28 cellular contexts compared by ENCODE assay signal in genomic region chr7:99070361-99070760, GRCh38.
"Had no signal": no experiment of that assay in that cellular context is flagged by ENCODE, and none has a peak within 500 bp of the region (broad histone marks: within the 10 kb centered on the region; RNA-seq: fewer than 3 reads in every experiment).

No MANE protein-coding gene starts in this region.

- DNase-seq: dermis blood vessel endothelial cell; effector memory CD8-positive, alpha-beta T cell; erythroblast; esophagus squamous epithelium; heart left ventricle; left cardiac atrium; left lung; mesenchymal stem cell; mucosa of descending colon; naive B cell; right cardiac atrium; sigmoid colon; stimulated activated CD4-positive, alpha-beta T cell treated with anti-CD3 and anti-CD28 coated beads, Interleukin-2, amount 100 ng/mL, for 24 hours; stimulated activated CD4-positive, alpha-beta T cell treated with anti-CD3 and anti-CD28 coated beads, Interleukin-4, amount 100 ng/mL, for 24 hours; stimulated activated naive CD4-positive, alpha-beta T cell treated with Interleukin-2 at 50 U/mL for 16 hours; stomach; thyroid gland had no signal

- H3K4me1 Mint-ChIP-seq: mesothelial cell of epicardium, nephron, neural progenitor cell had no signal

- H3K27ac ChIP-seq: coronary artery, esophagus squamous epithelium, heart left ventricle, hepatocyte, left lung, neural progenitor cell, prostate gland, sigmoid colon, stomach, thyroid gland had no signal

- H3K9me3 ChIP-seq: esophagus squamous epithelium, left lung, mucosa of descending colon, prostate gland, sigmoid colon, stomach, thyroid gland had no signal

- H3K4me1 ChIP-seq: left lung, neural progenitor cell had no signal

- H3K9ac ChIP-seq: neural progenitor cell had no signal

- H2AFZ ChIP-seq: hepatocyte, neural progenitor cell had no signal

- H3K27me3 ChIP-seq: esophagus squamous epithelium, heart left ventricle, hepatocyte, left lung, neural progenitor cell, sigmoid colon, stomach, thyroid gland had no signal

- H3K4me3 ChIP-seq: coronary artery, esophagus squamous epithelium, heart left ventricle, hepatocyte, left lung, mucosa of descending colon, neural progenitor cell, prostate gland, sigmoid colon, stomach, thyroid gland had no signal

- H3K4me2 ChIP-seq: hepatocyte, neural progenitor cell had no signal

- FAIRE-seq: endometrium, frontal cortex, islet of Langerhans had no signal

- H3K36me3 ChIP-seq: heart left ventricle, left lung, neural progenitor cell, prostate gland, sigmoid colon, stomach, thyroid gland had no signal

- H3K9me3 Mint-ChIP-seq: effector memory CD8-positive, alpha-beta T cell; naive B cell; nephron; neural progenitor cell; stimulated activated effector memory CD8-positive, alpha-beta T cell treated with anti-CD3 and anti-CD28 coated beads, Interleukin-12 subunit alpha, Interleukin-12 subunit beta, amount 100 ng/mL, for 72 hours had no signal

- H3K4me3 Mint-ChIP-seq: effector memory CD8-positive, alpha-beta T cell; mesothelial cell of epicardium; nephron; neural progenitor cell; stimulated activated effector memory CD8-positive, alpha-beta T cell treated with anti-CD3 and anti-CD28 coated beads, Interleukin-12 subunit alpha, Interleukin-12 subunit beta, amount 100 ng/mL, for 72 hours; type B pancreatic cell had no signal

- H3K27ac Mint-ChIP-seq: mesothelial cell of epicardium; nephron; neural progenitor cell; stimulated activated effector memory CD8-positive, alpha-beta T cell treated with anti-CD3 and anti-CD28 coated beads, Interleukin-12 subunit alpha, Interleukin-12 subunit beta, amount 100 ng/mL, for 72 hours; type B pancreatic cell had no signal

- H3K36me3 Mint-ChIP-seq: neural progenitor cell; stimulated activated effector memory CD8-positive, alpha-beta T cell treated with anti-CD3 and anti-CD28 coated beads, Interleukin-12 subunit alpha, Interleukin-12 subunit beta, amount 100 ng/mL, for 72 hours had no signal

- H3K27me3 Mint-ChIP-seq: effector memory CD8-positive, alpha-beta T cell; naive B cell; type B pancreatic cell had no signal
